Comparison of ENCODE assay signal across 10 cellular contexts in genomic region chr4:143355540-143356217, GRCh38. TPM values are rescaled to one million over a fixed set of nuclear protein-coding genes. Genes with fewer than 3 reads are reported as not detected.
DNase-seq lines count a peak whose midpoint lies in the region; ATAC-seq and TF ChIP-seq lines count a peak whose summit lies in the region.
"Had no signal": no experiment of that assay in that cellular context is flagged by ENCODE, and none has a peak within 500 bp of the region (broad histone marks: within the 10 kb centered on the region; RNA-seq: fewer than 3 reads in every experiment).

No MANE protein-coding gene starts in this region.

- no peaks in the 10 kb centered on the region for H3K9me3 Mint-ChIP-seq in type B pancreatic cell
- no peaks in the 10 kb centered on the region for H3K9me3 Mint-ChIP-seq in naive thymus-derived CD8-positive, alpha-beta T cell

- dilution Hi-C loops in mammary epithelial cell (cut with HindIII; ENCODE audit: low sequenced_read_pairs) = no loop called here

- TF ChIP-seq CTCF in mammary epithelial cell (conservative IDR thresholded peaks at IDR 0.05 in 1 of 2, IDR thresholded peaks at IDR 0.05 in 1 of 2; ENCODE audit: extremely low read depth in 1 of 2, insufficient read depth in 1 of 2, low read depth in 1 of 2, low read length in 2 of 2) = no peak
- TF ChIP-seq CTCF in lung (IDR thresholded peaks at IDR 0.05; ENCODE audit: control extremely low read depth, extremely low read depth) = no peak
- no peak for TF ChIP-seq CTCF in type B pancreatic cell (conservative IDR thresholded peaks at IDR 0.05)

- POLR2A ChIA-PET in naive thymus-derived CD8-positive, alpha-beta T cell (lab: Charles Lee) = no interaction called here

- CTCF ChIA-PET in mammary epithelial cell (lab: Charles Lee; ENCODE audit: low non-redundant PET) = no interaction called here

- no peaks in the 10 kb centered on the region for H3K36me3 ChIP-seq in mammary epithelial cell (ENCODE audit: insufficient read depth, low read length)
- H3K36me3 ChIP-seq in lung (ENCODE audit: control insufficient read depth in 2 of 2, insufficient read depth in 2 of 2, low read length in 2 of 2) = no peaks in the 10 kb centered on the region

- H3K27ac ChIP-seq in mammary epithelial cell (ENCODE audit: insufficient read depth, low read depth, low read length) (peak overlapping the region; percentile 94), lung (ENCODE audit: low read depth in 1 of 2, low read length in 1 of 2) (peak overlapping the region; percentile 47 to 55)
- H3K27ac ChIP-seq: 22Rv1 had no signal

- H3K79me2 ChIP-seq in mammary epithelial cell (ENCODE audit: insufficient read depth, low read length) = peaks cover 69% of the 10 kb centered on the region

- H3K4me3 ChIP-seq in mammary epithelial cell (replicated peaks in 1 of 3; ENCODE audit: insufficient read depth in 1 of 3, low read depth in 2 of 3, low read length in 3 of 3) = no peak overlapping the region
- H3K4me3 ChIP-seq in lung = no peak overlapping the region

- DNase-seq in NCI-H748 (lab: John Stamatoyannopoulos, UW; ENCODE audit: unreplicated experiment) (peak; percentile 52), NCI-H748 treated with DMSO at 0.1 percent for 48 hours (lab: John Stamatoyannopoulos, UW) (no peak), mammary epithelial cell (peak; percentile 85), lung (ENCODE audit: low spot score) (no peak), type B pancreatic cell (ENCODE audit: extremely low spot score, unreplicated experiment) (no peak), amygdala (lab: John Stamatoyannopoulos, UW) (no peak), Ammon's horn (ENCODE audit: low spot score) (no peak)
- DNase-seq in naive thymus-derived CD8-positive, alpha-beta T cell = no peak

- in situ Hi-C loops in mammary epithelial cell (cut with MboI; ENCODE audit: low sequenced_read_pairs in 2 of 2) = no loop called here

- H3K9ac ChIP-seq in mammary epithelial cell (ENCODE audit: insufficient read depth, low read length) = peak overlapping the region; percentile 23

- peak overlapping the region; percentile 67 for H3K4me3 Mint-ChIP-seq in type B pancreatic cell
- no peak overlapping the region for H3K4me3 Mint-ChIP-seq in naive thymus-derived CD8-positive, alpha-beta T cell

- H3K27me3 ChIP-seq in mammary epithelial cell (ENCODE audit: insufficient read depth, low read length) (no peaks in the 10 kb centered on the region), lung (ENCODE audit: control insufficient read depth, insufficient read depth) (no peaks in the 10 kb centered on the region)

- H3K4me1 Mint-ChIP-seq in type B pancreatic cell (ENCODE audit: unreplicated experiment) = peaks cover 59% of the 10 kb centered on the region
- peaks cover 13 to 54% (median 15%) of the 10 kb centered on the region in 4 donors for H3K4me1 Mint-ChIP-seq in naive thymus-derived CD8-positive, alpha-beta T cell

- H3K4me2 ChIP-seq in mammary epithelial cell (ENCODE audit: insufficient read depth, low read depth, low read length) = peak overlapping the region; percentile 59

- H3K4me1 ChIP-seq in mammary epithelial cell (ENCODE audit: insufficient read depth, low read length) (peaks cover 72% of the 10 kb centered on the region), lung (ENCODE audit: control insufficient read depth in 2 of 2, insufficient read depth in 2 of 2, low read length in 2 of 2) (peaks cover 7 to 47% of the 10 kb centered on the region in 2 donors)

- peaks cover 6% of the 10 kb centered on the region for H3K36me3 Mint-ChIP-seq in type B pancreatic cell
- no peaks in the 10 kb centered on the region for H3K36me3 Mint-ChIP-seq in naive thymus-derived CD8-positive, alpha-beta T cell

- H2AFZ ChIP-seq in mammary epithelial cell (ENCODE audit: low read depth, low read length) = no peak overlapping the region

- peak overlapping the region; percentile 83 for H3K27ac Mint-ChIP-seq in type B pancreatic cell
- H3K27ac Mint-ChIP-seq in naive thymus-derived CD8-positive, alpha-beta T cell = peak overlapping the region in 1 of 10 donors; percentile 10

- 39% methylated on average over 6 of the region's 6 CpGs for WGBS in mammary epithelial cell (ENCODE audit: low coverage, missing lambda C conversion rate)
- 76 to 83% methylated on average over 6 of the region's 6 CpGs for WGBS in lung, 2 donors

- H4K20me1 ChIP-seq in mammary epithelial cell (ENCODE audit: insufficient read depth, low read length) = no peaks in the 10 kb centered on the region

- H3K9me3 ChIP-seq in mammary epithelial cell (replicated peaks; ENCODE audit: insufficient read depth, low read length) (no peaks in the 10 kb centered on the region), lung (ENCODE audit: control insufficient read depth in 2 of 2, insufficient read depth in 1 of 2, low read length in 1 of 2) (no peaks in the 10 kb centered on the region)

- ATAC-seq in lung (ENCODE audit: insufficient read depth, low FRiP score) = peak; percentile 50
- ATAC-seq in naive thymus-derived CD8-positive, alpha-beta T cell = no peak
- ATAC-seq: HCT116 had no signal

- H3K27me3 Mint-ChIP-seq in type B pancreatic cell = no peaks in the 10 kb centered on the region
- H3K27me3 Mint-ChIP-seq in naive thymus-derived CD8-positive, alpha-beta T cell = peaks cover 0 to 5% (median 0%) of the 10 kb centered on the region in 5 donors

- intact Hi-C loops in mammary epithelial cell (cut with micrococcal nuclease) = no loop called here

- no TSS peak for BruUV-seq in mammary epithelial cell (replicated peaks; lab: Mats Ljungman, UMichigan)

RNA-seq across cellular contexts. Expression of gene GAB1, which starts 19.0 kb away (rescaled TPM):
- 10 to 100 TPM; 20.5 to 20.7 TPM for total RNA-seq in mammary epithelial cell
- 9.1 TPM for polyA plus RNA-seq in mammary epithelial cell
- polyA minus RNA-seq in mammary epithelial cell = 67.3 TPM
- 100 to 1,000 TPM in 1 of 2 donors, 10 to 100 TPM in 1; 38.6 to 138 TPM for total RNA-seq in lung
- 1 to 10 TPM; 6.4 to 6.6 TPM for polyA plus RNA-seq in lung
- 27.0 and 33.5 TPM in 2 replicates for total RNA-seq in type B pancreatic cell (ENCODE audit: low replicate concordance)
- 1 to 10 TPM in 1 of 2 experiments, under 1 TPM in 1; 0.63 to 1.1 TPM for total RNA-seq in naive thymus-derived CD8-positive, alpha-beta T cell
- polyA plus RNA-seq in naive thymus-derived CD8-positive, alpha-beta T cell = not detected

Comparison
In these comparisons a context has a peak if more than half of its experiments do, and no peak if none do; other contexts are left out.
1. DNase-seq: peak in NCI-H748 (single experiment) and mammary epithelial cell (single experiment); none in NCI-H748 treated with DMSO at 0.1 percent for 48 hours (single experiment), lung (single experiment), type B pancreatic cell (single experiment), amygdala (0 of 56), naive thymus-derived CD8-positive, alpha-beta T cell (0 of 10) and Ammon's horn (single experiment).
2. RNA of gene GAB1, which starts 19.0 kb away (total RNA-seq): 38.6 to 138 TPM in lung, 27.0 to 33.5 TPM in type B pancreatic cell and 20.5 to 20.7 TPM in mammary epithelial cell; 0.63 to 1.1 TPM in naive thymus-derived CD8-positive, alpha-beta T cell; every median in the first group is over 10 times any median in the second.